Comparison of ENCODE assay signal across 8 cellular contexts in the genomic region with DNA sequence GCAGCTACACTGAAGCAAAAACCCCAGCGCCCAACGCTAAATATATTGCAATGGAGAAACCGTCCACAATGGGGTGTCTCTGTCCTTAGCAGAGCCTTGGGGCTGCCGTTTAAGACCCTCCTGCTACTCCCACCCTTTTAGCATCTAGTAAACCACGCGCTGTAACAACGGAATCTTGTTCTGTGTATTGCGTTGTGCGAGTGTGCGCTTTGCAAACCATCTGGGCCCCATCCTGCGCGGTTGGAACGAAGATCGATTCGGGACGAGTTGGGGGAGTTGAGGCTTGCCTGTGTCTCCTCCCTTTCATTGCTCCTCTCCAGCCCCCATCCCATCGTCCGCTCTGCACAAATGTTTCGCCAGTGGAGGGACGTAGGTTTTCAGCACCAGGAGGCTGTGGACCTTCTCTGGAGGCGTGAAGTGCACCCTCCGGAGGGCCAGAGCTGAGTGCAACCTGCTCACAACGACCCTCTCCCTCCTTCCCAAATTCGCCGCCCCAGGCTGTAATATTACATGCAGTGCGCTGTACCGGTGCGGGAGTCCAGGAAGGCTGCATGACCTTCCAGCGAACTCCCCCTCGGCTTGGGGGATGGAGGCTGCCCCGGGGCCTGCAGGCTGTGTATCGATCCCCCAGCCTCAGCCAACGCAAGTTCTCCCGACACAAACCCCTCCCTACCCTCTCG. TPM values are rescaled to one million over a fixed set of nuclear protein-coding genes. Genes with fewer than 3 reads are reported as not detected.
A peak's percentile ranks its signal among the peaks of the same experiment; 100 is the strongest.
DNase-seq lines count a peak whose midpoint lies in the region; ATAC-seq, FAIRE-seq and TF ChIP-seq lines count a peak whose summit lies in the region.

No MANE protein-coding gene starts in this region.

- H3K79me2 ChIP-seq in OCI-LY1 (ENCODE audit: insufficient read depth, low read length): peaks cover 30% of the 10 kb centered on the region

- H3K9ac ChIP-seq in OCI-LY1 (ENCODE audit: low read length): peak overlapping the region; percentile 79

- H3K4me3 Mint-ChIP-seq in activated T-helper 2 cell treated with anti-CD3 and anti-CD28 coated beads, Interferon-gamma antibody, Interleukin-2, Interleukin-4, amounts not matched to agents 10 μg/mL and 5 μg/mL and 100 μg/mL, durations not matched to agents 14 hours and 24 hours and 36 hours (ENCODE audit: low read depth): peak overlapping the region; percentile 92

- no peaks in the 10 kb centered on the region for H4K20me1 ChIP-seq in OCI-LY1 (ENCODE audit: insufficient read depth, low read length)

- H3K4me1 ChIP-seq in OCI-LY1 (ENCODE audit: insufficient read depth, low read length, severe bottlenecking) (peaks cover 27% of the 10 kb centered on the region), foreskin keratinocyte (peaks cover 6% of the 10 kb centered on the region), neutrophil (ENCODE audit: control insufficient read depth in 1 of 2, insufficient read depth in 1 of 2, low read depth in 1 of 2, low read length in 1 of 2) (peaks cover 39 to 45% of the 10 kb centered on the region in 2 experiments)

- H3K9me2 ChIP-seq in OCI-LY1 (ENCODE audit: low read depth, low read length): no peaks in the 10 kb centered on the region

- H3K9me3 Mint-ChIP-seq in activated T-helper 2 cell treated with anti-CD3 and anti-CD28 coated beads, Interferon-gamma antibody, Interleukin-2, Interleukin-4, amounts not matched to agents 10 μg/mL and 5 μg/mL and 100 μg/mL, durations not matched to agents 14 hours and 24 hours and 36 hours: no peaks in the 10 kb centered on the region

- H3K36me3 ChIP-seq in OCI-LY1 (ENCODE audit: insufficient read depth, low read length) (no peaks in the 10 kb centered on the region), neutrophil (no peaks in the 10 kb centered on the region)

- intact Hi-C loops in activated T-helper 2 cell treated with anti-CD3 and anti-CD28 coated beads, Interferon-gamma antibody, Interleukin-2, Interleukin-4, amounts not matched to agents 10 μg/mL and 5 μg/mL and 100 μg/mL, durations not matched to agents 14 hours and 24 hours and 36 hours (cut with micrococcal nuclease): loop anchor here (1.0 to 5.0 kb wide), 5 partner anchors 33 to 236 kb away; a partner anchor contains a TSS

- H3K4me3 ChIP-seq in OCI-LY1 (ENCODE audit: low read depth, low read length, poor library complexity, severe bottlenecking) (peak overlapping the region; percentile 88), neutrophil (ENCODE audit: low read depth in 1 of 2, low read length in 1 of 2) (peak overlapping the region; percentile 86 to 87)

- ATAC-seq in foreskin keratinocyte: no peak

- peak overlapping the region; percentile 91 for H3K27ac ChIP-seq in OCI-LY1 (ENCODE audit: low read depth, low read length, poor library complexity, severe bottlenecking)
- no peak overlapping the region for H3K27ac ChIP-seq in foreskin keratinocyte
- H3K27ac ChIP-seq in neutrophil: no peak overlapping the region

- TF ChIP-seq CTCF in OCI-LY1 (IDR thresholded peaks at IDR 0.05; ENCODE audit: low read length) (0 out of 2 replicates have a peak, but pooled peaks have one; percentile 4), foreskin keratinocyte (conservative IDR thresholded peaks at IDR 0.05) (peak; percentile 18), neutrophil (IDR thresholded peaks at IDR 0.05) (no peak)

- peak; percentile 61 for DNase-seq in SIG-M5 treated with dmso at 0.1 percent for 504 hours (lab: John Stamatoyannopoulos, UW; ENCODE audit: unreplicated experiment)
- DNase-seq in SIG-M5 (lab: John Stamatoyannopoulos, UW): no peak
- peak; percentile 45 for DNase-seq in activated T-helper 2 cell treated with anti-CD3 and anti-CD28 coated beads, Interferon-gamma antibody, Interleukin-2, Interleukin-4, amounts not matched to agents 10 μg/mL and 5 μg/mL and 100 μg/mL, durations not matched to agents 14 hours and 24 hours and 36 hours (ENCODE audit: low spot score)
- peak in 1 of 2 donors; percentile 28 for DNase-seq in foreskin keratinocyte
- DNase-seq in urothelium cell line (ENCODE audit: low spot score): peak; percentile 25
- no peak for DNase-seq in NCI-H1694 treated with DMSO at 0.1 percent for 48 hours (lab: John Stamatoyannopoulos, UW)

- H3F3A ChIP-seq in OCI-LY1 (ENCODE audit: insufficient read depth, low read length): no peaks in the 10 kb centered on the region

- no peaks in the 10 kb centered on the region for H3K9me3 ChIP-seq in OCI-LY1 (ENCODE audit: low read length)
- H3K9me3 ChIP-seq in neutrophil: no peaks in the 10 kb centered on the region

- FAIRE-seq in urothelium cell line (lab: Jason Lieb, UNC): no peak

- peak overlapping the region; percentile 99 for H3K4me2 ChIP-seq in OCI-LY1 (ENCODE audit: low read length)

- peaks cover 27% of the 10 kb centered on the region for H3K4me1 Mint-ChIP-seq in activated T-helper 2 cell treated with anti-CD3 and anti-CD28 coated beads, Interferon-gamma antibody, Interleukin-2, Interleukin-4, amounts not matched to agents 10 μg/mL and 5 μg/mL and 100 μg/mL, durations not matched to agents 14 hours and 24 hours and 36 hours (ENCODE audit: low read depth)

- no peak overlapping the region for H2AFZ ChIP-seq in OCI-LY1 (ENCODE audit: low read length)

- H3K27me3 ChIP-seq in OCI-LY1 (ENCODE audit: insufficient read depth, low read length): no peaks in the 10 kb centered on the region
- H3K27me3 ChIP-seq in foreskin keratinocyte: no peaks in the 10 kb centered on the region
- peaks cover 32% of the 10 kb centered on the region for H3K27me3 ChIP-seq in neutrophil

- H3K36me3 Mint-ChIP-seq in activated T-helper 2 cell treated with anti-CD3 and anti-CD28 coated beads, Interferon-gamma antibody, Interleukin-2, Interleukin-4, amounts not matched to agents 10 μg/mL and 5 μg/mL and 100 μg/mL, durations not matched to agents 14 hours and 24 hours and 36 hours (ENCODE audit: low read depth): peaks cover 3% of the 10 kb centered on the region

- H3K27ac Mint-ChIP-seq in activated T-helper 2 cell treated with anti-CD3 and anti-CD28 coated beads, Interferon-gamma antibody, Interleukin-2, Interleukin-4, amounts not matched to agents 10 μg/mL and 5 μg/mL and 100 μg/mL, durations not matched to agents 14 hours and 24 hours and 36 hours: peak overlapping the region; percentile 83

- peaks cover 7% of the 10 kb centered on the region for H3K27me3 Mint-ChIP-seq in activated T-helper 2 cell treated with anti-CD3 and anti-CD28 coated beads, Interferon-gamma antibody, Interleukin-2, Interleukin-4, amounts not matched to agents 10 μg/mL and 5 μg/mL and 100 μg/mL, durations not matched to agents 14 hours and 24 hours and 36 hours (ENCODE audit: low read depth)

RNA-seq across cellular contexts. Expression of a gene that starts 1.6 kb away (rescaled TPM):
- 61.6 and 64.2 TPM in 2 replicates for total RNA-seq in activated T-helper 2 cell treated with anti-CD3 and anti-CD28 coated beads, Interferon-gamma antibody, Interleukin-2, Interleukin-4, amounts not matched to agents 10 μg/mL and 5 μg/mL and 100 μg/mL, durations not matched to agents 14 hours and 24 hours and 36 hours
- total RNA-seq in foreskin keratinocyte: 27.9 and 29.6 TPM in 2 replicates
- polyA plus RNA-seq in foreskin keratinocyte: 3.0 and 3.5 TPM in 2 replicates

RNA-seq across cellular contexts. Expression of a gene that starts 33.3 kb away (rescaled TPM):
- total RNA-seq in activated T-helper 2 cell treated with anti-CD3 and anti-CD28 coated beads, Interferon-gamma antibody, Interleukin-2, Interleukin-4, amounts not matched to agents 10 μg/mL and 5 μg/mL and 100 μg/mL, durations not matched to agents 14 hours and 24 hours and 36 hours: 237 and 266 TPM in 2 replicates
- 193 and 217 TPM in 2 replicates for total RNA-seq in foreskin keratinocyte
- 319 and 334 TPM in 2 replicates for polyA plus RNA-seq in foreskin keratinocyte

Comparison
In these comparisons a context has a peak if more than half of its experiments do, and no peak if none do; other contexts are left out.
1. DNase-seq: peak in SIG-M5 treated with dmso at 0.1 percent for 504 hours (single experiment), activated T-helper 2 cell treated with anti-CD3 and anti-CD28 coated beads, Interferon-gamma antibody, Interleukin-2, Interleukin-4, amounts not matched to agents 10 μg/mL and 5 μg/mL and 100 μg/mL, durations not matched to agents 14 hours and 24 hours and 36 hours (single experiment) and urothelium cell line (single experiment); none in SIG-M5 (single experiment) and NCI-H1694 treated with DMSO at 0.1 percent for 48 hours (single experiment).